In genomic region chr12:107515446-107515958, GRCh38 we compare ENCODE assay signal across 8 cellular contexts.
DNase-seq lines count a peak whose midpoint lies in the region; ATAC-seq and TF ChIP-seq lines count a peak whose summit lies in the region.

No MANE protein-coding gene starts in this region.

- TF ChIP-seq CTCF in HFFc6 (IDR thresholded peaks at IDR 0.05) (no peak), right atrium auricular region (IDR thresholded peaks at IDR 0.05) (no peak)

- H3K9me3 Mint-ChIP-seq in HFFc6 = peaks cover 18% of the 10 kb centered on the region

- peaks cover 0 to 7% of the 10 kb centered on the region in 2 donors for H3K4me1 ChIP-seq in right atrium auricular region

- peaks cover 12% of the 10 kb centered on the region for H3K4me1 Mint-ChIP-seq in HFFc6 (ENCODE audit: low read depth)

- peaks cover 2% of the 10 kb centered on the region; the same call in 1 of the 2 replicates for H3K27me3 Mint-ChIP-seq in HFFc6 (ENCODE audit: insufficient read depth)

- peak overlapping the region; percentile 68 for H3K27ac Mint-ChIP-seq in HFFc6

- no peak overlapping the region for H3K4me3 Mint-ChIP-seq in HFFc6

- no peaks in the 10 kb centered on the region for H3K9me3 ChIP-seq in right atrium auricular region

- no peak overlapping the region for H3K4me3 ChIP-seq in right atrium auricular region

- H3K36me3 ChIP-seq in right atrium auricular region = no peaks in the 10 kb centered on the region

- no peak for ATAC-seq in GM21381 (IDR thresholded peaks at IDR 0.05; ENCODE audit: unreplicated experiment)

- H3K36me3 Mint-ChIP-seq in HFFc6 (ENCODE audit: low read depth) = no peaks in the 10 kb centered on the region; the same call in 1 of the 2 replicates

- H3K27ac ChIP-seq in right atrium auricular region = peak overlapping the region in 1 of 2 donors; percentile 33

- no peaks in the 10 kb centered on the region for H3K27me3 ChIP-seq in right atrium auricular region

- DNase-seq in AML-193 (lab: John Stamatoyannopoulos, UW) = peak; percentile 21 to 22
- peak; percentile 59 for DNase-seq in HFFc6
- peak; percentile 59 for DNase-seq in activated CD8-positive, alpha-beta memory T cell treated with anti-CD3 and anti-CD28 coated beads, Interleukin-2, amount 50 U/mL, for 48 hours
- DNase-seq in right atrium auricular region (ENCODE audit: low spot score) = peak; percentile 87
- DNase-seq in stromal cell of bone marrow (ENCODE audit: low read depth) = peak; percentile 99
- DNase-seq in superior temporal gyrus (ENCODE audit: extremely low spot score) = no peak
- no peak for DNase-seq in COLO668 (lab: John Stamatoyannopoulos, UW; ENCODE audit: unreplicated experiment)

Comparison
In these comparisons a context has a peak if more than half of its experiments do, and no peak if none do; other contexts are left out.
1. DNase-seq: peak in AML-193 (2 of 2), HFFc6 (single experiment), activated CD8-positive, alpha-beta memory T cell treated with anti-CD3 and anti-CD28 coated beads, Interleukin-2, amount 50 U/mL, for 48 hours (single experiment), right atrium auricular region (single experiment) and stromal cell of bone marrow (single experiment); none in superior temporal gyrus (single experiment) and COLO668 (single experiment).